2 cellular contexts compared by ENCODE assay signal in the genomic region with DNA sequence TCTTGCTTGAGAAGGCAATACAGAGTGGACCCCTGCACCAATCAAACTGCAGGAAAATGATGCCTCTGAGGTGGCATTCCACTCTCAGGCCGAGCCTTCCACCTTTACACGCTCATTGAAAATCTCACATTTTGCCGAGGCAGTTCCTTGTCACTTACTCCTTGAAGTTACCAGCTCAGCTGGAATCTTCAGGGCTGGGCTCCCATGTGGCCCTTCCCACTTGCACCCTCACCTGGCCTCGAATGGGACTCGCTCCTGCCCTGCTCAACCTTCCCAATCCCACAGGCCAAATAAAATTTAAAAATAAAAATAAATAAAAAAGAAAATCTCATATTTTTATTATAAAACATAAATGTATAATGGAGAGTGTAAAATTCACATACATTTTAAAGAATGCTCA.
TF ChIP-seq lines count a peak whose summit lies in the region.

No MANE protein-coding gene starts in this region.

TF ChIP-seq in GM23338, 12 proteins besides CTCF, POLR2A, EP300 and RAD21 (continued from another document and continues in another):
- TF ChIP-seq, protein P1, sequence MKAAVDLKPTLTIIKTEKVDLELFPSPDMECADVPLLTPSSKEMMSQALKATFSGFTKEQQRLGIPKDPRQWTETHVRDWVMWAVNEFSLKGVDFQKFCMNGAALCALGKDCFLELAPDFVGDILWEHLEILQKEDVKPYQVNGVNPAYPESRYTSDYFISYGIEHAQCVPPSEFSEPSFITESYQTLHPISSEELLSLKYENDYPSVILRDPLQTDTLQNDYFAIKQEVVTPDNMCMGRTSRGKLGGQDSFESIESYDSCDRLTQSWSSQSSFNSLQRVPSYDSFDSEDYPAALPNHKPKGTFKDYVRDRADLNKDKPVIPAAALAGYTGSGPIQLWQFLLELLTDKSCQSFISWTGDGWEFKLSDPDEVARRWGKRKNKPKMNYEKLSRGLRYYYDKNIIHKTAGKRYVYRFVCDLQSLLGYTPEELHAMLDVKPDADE (IDR thresholded peaks at IDR 0.05), result no peak
- no peak for TF ChIP-seq EZH2phosphoT487 (IDR thresholded peaks at IDR 0.05; ENCODE audit: unreplicated experiment)
- TF ChIP-seq JUNB (IDR thresholded peaks at IDR 0.05; ENCODE audit: unreplicated experiment), result no peak
- TF ChIP-seq EZH2 (IDR thresholded peaks at IDR 0.05; ENCODE audit: low read depth, unreplicated experiment), result no peak
- TF ChIP-seq ZNF331 (CRISPR knock-in tag; IDR thresholded peaks at IDR 0.05; ENCODE audit: low read depth), result no peak
- TF ChIP-seq, protein P2, sequence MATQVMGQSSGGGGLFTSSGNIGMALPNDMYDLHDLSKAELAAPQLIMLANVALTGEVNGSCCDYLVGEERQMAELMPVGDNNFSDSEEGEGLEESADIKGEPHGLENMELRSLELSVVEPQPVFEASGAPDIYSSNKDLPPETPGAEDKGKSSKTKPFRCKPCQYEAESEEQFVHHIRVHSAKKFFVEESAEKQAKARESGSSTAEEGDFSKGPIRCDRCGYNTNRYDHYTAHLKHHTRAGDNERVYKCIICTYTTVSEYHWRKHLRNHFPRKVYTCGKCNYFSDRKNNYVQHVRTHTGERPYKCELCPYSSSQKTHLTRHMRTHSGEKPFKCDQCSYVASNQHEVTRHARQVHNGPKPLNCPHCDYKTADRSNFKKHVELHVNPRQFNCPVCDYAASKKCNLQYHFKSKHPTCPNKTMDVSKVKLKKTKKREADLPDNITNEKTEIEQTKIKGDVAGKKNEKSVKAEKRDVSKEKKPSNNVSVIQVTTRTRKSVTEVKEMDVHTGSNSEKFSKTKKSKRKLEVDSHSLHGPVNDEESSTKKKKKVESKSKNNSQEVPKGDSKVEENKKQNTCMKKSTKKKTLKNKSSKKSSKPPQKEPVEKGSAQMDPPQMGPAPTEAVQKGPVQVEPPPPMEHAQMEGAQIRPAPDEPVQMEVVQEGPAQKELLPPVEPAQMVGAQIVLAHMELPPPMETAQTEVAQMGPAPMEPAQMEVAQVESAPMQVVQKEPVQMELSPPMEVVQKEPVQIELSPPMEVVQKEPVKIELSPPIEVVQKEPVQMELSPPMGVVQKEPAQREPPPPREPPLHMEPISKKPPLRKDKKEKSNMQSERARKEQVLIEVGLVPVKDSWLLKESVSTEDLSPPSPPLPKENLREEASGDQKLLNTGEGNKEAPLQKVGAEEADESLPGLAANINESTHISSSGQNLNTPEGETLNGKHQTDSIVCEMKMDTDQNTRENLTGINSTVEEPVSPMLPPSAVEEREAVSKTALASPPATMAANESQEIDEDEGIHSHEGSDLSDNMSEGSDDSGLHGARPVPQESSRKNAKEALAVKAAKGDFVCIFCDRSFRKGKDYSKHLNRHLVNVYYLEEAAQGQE (IDR thresholded peaks at IDR 0.05; ENCODE audit: unreplicated experiment), result no peak
- no peak for TF ChIP-seq CREB1 (CRISPR knock-in tag; IDR thresholded peaks at IDR 0.05; ENCODE audit: low read depth)
- no peak for TF ChIP-seq STAT1 (IDR thresholded peaks at IDR 0.05; ENCODE audit: unreplicated experiment)
- TF ChIP-seq POLR2AphosphoS5 (IDR thresholded peaks at IDR 0.05; ENCODE audit: low read depth), result no peak
- no peak for TF ChIP-seq ZNF114 (CRISPR knock-in tag; IDR thresholded peaks at IDR 0.05)

TF ChIP-seq in H1, 55 proteins besides CTCF, POLR2A, EP300 and RAD21 (continued from another document):
- TF ChIP-seq, protein P3, sequence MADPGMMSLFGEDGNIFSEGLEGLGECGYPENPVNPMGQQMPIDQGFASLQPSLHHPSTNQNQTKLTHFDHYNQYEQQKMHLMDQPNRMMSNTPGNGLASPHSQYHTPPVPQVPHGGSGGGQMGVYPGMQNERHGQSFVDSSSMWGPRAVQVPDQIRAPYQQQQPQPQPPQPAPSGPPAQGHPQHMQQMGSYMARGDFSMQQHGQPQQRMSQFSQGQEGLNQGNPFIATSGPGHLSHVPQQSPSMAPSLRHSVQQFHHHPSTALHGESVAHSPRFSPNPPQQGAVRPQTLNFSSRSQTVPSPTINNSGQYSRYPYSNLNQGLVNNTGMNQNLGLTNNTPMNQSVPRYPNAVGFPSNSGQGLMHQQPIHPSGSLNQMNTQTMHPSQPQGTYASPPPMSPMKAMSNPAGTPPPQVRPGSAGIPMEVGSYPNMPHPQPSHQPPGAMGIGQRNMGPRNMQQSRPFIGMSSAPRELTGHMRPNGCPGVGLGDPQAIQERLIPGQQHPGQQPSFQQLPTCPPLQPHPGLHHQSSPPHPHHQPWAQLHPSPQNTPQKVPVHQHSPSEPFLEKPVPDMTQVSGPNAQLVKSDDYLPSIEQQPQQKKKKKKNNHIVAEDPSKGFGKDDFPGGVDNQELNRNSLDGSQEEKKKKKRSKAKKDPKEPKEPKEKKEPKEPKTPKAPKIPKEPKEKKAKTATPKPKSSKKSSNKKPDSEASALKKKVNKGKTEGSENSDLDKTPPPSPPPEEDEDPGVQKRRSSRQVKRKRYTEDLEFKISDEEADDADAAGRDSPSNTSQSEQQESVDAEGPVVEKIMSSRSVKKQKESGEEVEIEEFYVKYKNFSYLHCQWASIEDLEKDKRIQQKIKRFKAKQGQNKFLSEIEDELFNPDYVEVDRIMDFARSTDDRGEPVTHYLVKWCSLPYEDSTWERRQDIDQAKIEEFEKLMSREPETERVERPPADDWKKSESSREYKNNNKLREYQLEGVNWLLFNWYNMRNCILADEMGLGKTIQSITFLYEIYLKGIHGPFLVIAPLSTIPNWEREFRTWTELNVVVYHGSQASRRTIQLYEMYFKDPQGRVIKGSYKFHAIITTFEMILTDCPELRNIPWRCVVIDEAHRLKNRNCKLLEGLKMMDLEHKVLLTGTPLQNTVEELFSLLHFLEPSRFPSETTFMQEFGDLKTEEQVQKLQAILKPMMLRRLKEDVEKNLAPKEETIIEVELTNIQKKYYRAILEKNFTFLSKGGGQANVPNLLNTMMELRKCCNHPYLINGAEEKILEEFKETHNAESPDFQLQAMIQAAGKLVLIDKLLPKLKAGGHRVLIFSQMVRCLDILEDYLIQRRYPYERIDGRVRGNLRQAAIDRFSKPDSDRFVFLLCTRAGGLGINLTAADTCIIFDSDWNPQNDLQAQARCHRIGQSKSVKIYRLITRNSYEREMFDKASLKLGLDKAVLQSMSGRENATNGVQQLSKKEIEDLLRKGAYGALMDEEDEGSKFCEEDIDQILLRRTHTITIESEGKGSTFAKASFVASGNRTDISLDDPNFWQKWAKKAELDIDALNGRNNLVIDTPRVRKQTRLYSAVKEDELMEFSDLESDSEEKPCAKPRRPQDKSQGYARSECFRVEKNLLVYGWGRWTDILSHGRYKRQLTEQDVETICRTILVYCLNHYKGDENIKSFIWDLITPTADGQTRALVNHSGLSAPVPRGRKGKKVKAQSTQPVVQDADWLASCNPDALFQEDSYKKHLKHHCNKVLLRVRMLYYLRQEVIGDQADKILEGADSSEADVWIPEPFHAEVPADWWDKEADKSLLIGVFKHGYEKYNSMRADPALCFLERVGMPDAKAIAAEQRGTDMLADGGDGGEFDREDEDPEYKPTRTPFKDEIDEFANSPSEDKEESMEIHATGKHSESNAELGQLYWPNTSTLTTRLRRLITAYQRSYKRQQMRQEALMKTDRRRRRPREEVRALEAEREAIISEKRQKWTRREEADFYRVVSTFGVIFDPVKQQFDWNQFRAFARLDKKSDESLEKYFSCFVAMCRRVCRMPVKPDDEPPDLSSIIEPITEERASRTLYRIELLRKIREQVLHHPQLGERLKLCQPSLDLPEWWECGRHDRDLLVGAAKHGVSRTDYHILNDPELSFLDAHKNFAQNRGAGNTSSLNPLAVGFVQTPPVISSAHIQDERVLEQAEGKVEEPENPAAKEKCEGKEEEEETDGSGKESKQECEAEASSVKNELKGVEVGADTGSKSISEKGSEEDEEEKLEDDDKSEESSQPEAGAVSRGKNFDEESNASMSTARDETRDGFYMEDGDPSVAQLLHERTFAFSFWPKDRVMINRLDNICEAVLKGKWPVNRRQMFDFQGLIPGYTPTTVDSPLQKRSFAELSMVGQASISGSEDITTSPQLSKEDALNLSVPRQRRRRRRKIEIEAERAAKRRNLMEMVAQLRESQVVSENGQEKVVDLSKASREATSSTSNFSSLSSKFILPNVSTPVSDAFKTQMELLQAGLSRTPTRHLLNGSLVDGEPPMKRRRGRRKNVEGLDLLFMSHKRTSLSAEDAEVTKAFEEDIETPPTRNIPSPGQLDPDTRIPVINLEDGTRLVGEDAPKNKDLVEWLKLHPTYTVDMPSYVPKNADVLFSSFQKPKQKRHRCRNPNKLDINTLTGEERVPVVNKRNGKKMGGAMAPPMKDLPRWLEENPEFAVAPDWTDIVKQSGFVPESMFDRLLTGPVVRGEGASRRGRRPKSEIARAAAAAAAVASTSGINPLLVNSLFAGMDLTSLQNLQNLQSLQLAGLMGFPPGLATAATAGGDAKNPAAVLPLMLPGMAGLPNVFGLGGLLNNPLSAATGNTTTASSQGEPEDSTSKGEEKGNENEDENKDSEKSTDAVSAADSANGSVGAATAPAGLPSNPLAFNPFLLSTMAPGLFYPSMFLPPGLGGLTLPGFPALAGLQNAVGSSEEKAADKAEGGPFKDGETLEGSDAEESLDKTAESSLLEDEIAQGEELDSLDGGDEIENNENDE (IDR thresholded peaks at IDR 0.05; ENCODE audit: insufficient replicate concordance, low read length), result no peak
- TF ChIP-seq POU5F1 (IDR thresholded peaks at IDR 0.05; ENCODE audit: low read depth, low read length) (no peak), MAFK (IDR thresholded peaks at IDR 0.05; ENCODE audit: low read depth, low read length) (no peak), CHD1 (IDR thresholded peaks at IDR 0.05; ENCODE audit: low read depth, low read length) (no peak), GTF2F1 (IDR thresholded peaks at IDR 0.05; ENCODE audit: borderline replicate concordance, low read depth, low read length) (no peak), SRF (IDR thresholded peaks at IDR 0.05; ENCODE audit: low read depth, low read length) (no peak), KDM4A (IDR thresholded peaks at IDR 0.05; ENCODE audit: low read depth, low read length, severe bottlenecking) (no peak)
- TF ChIP-seq, protein P4, sequence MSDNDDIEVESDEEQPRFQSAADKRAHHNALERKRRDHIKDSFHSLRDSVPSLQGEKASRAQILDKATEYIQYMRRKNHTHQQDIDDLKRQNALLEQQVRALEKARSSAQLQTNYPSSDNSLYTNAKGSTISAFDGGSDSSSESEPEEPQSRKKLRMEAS (IDR thresholded peaks at IDR 0.05), result no peak
TF ChIP-seq in H1: peak in this region for 0.
